1 cellular context compared by ENCODE assay signal in the genomic region with DNA sequence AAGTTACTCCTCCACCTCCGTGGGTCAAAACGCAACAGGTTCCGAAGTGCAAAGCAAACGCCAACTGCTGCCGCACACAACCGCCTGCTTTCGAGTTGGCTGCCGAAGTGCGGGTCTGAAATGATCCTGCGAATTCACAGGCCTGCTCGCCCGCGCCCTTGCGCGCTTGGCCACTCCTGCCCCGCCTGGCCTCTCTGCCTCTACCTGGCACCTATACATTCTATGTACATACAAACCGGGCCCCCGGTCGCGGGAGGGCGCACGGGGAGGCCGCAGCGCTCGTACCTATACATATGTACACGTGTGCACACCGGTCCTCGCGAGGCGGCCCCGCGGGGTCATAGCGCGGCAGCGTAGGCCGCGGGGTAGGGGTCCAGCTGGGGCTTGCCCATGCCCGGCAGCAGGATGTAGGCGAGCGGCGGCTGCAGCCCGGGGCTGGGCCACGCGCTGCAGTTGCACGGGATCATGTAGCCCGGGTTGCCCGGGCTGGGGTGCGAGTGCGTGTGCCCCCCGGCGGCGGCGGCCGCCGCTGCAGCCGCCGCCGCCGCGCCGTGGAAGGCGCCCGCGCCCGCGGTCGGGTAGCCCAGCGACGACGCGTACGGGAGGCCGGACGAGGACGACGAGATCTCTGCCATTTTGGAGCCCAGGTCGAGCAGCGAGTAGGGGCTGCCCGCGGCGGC.
TF ChIP-seq lines count a peak whose summit lies in the region.

No MANE protein-coding gene starts in this region.

TF ChIP-seq in K562, 482 proteins besides CTCF, POLR2A, EP300 and RAD21 (continued from another document):
- TF ChIP-seq, protein P1, sequence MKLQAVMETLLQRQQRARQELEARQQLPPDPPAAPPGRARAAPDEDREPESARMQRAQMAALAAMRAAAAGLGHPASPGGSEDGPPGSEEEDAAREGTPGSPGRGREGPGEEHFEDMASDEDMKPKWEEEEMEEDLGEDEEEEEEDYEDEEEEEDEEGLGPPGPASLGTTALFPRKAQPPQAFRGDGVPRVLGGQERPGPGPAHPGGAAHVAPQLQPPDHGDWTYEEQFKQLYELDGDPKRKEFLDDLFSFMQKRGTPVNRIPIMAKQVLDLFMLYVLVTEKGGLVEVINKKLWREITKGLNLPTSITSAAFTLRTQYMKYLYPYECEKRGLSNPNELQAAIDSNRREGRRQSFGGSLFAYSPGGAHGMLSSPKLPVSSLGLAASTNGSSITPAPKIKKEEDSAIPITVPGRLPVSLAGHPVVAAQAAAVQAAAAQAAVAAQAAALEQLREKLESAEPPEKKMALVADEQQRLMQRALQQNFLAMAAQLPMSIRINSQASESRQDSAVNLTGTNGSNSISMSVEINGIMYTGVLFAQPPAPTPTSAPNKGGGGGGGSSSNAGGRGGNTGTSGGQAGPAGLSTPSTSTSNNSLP (IDR thresholded peaks at IDR 0.05; ENCODE audit: borderline replicate concordance, low read depth, low read length) = no peak
- no peak for TF ChIP-seq RCOR1 (IDR thresholded peaks at IDR 0.05; ENCODE audit: borderline replicate concordance in 1 of 2, low read depth in 2 of 2, low read length in 2 of 2)
- TF ChIP-seq, protein P2, sequence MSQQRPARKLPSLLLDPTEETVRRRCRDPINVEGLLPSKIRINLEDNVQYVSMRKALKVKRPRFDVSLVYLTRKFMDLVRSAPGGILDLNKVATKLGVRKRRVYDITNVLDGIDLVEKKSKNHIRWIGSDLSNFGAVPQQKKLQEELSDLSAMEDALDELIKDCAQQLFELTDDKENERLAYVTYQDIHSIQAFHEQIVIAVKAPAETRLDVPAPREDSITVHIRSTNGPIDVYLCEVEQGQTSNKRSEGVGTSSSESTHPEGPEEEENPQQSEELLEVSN (IDR thresholded peaks at IDR 0.05; ENCODE audit: borderline replicate concordance in 1 of 2, extremely low read depth in 1 of 2, insufficient read depth in 1 of 2, insufficient read length in 1 of 2, low read depth in 1 of 2, low read length in 1 of 2, poor library complexity in 1 of 2, severe bottlenecking in 1 of 2) = peak in 1 of 2 experiments; percentile 67
- no peak for TF ChIP-seq TFAP4 (CRISPR knock-in tag; IDR thresholded peaks at IDR 0.05; ENCODE audit: borderline replicate concordance)
- TF ChIP-seq IFI16 (CRISPR knock-in tag; IDR thresholded peaks at IDR 0.05) = no peak
TF ChIP-seq in K562: peak in this region for 4.
